Comparison of ENCODE assay signal across 8 cellular contexts in the genomic region with DNA sequence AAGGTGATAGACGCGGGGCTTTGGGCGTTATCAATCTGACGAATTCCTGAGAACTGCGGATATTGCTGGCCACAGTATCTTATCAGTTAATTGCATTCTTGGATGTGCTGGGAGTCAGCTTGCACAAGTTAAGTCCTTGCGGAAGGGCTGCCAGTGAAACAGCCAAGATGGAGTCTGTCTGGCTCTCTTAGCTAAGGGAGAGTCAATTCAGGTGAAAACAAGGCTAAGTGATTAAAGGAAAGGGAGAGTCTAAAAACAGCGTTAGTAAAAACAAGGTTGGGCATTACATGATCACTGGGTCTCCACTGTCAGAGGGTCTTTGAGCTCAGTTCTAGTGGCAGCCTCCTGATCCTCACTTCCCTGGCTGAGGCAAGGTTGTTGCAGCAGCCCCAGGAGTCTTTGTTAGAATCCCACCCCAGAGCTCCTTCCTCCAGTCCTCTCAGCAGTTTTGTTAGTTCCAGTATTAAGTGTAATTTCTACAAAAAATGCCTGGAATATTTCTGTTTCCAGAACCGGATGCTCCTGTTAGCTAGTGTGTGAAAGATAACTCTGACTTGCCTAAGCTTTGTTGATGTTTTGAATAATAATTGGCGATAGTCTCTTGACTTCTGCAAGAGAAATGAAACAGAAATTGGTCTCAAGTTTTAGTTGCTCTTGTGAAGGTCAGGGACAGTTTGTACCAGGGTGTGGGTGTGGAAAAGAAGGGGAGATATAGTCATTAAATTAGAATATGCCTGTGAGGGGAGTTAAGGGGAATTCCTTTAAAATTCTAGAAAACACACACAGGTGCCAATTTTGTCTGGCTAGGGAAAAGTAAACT. TPM values are rescaled to one million over a fixed set of nuclear protein-coding genes. Genes with fewer than 3 reads are reported as not detected.
A peak's percentile ranks its signal among the peaks of the same experiment; 100 is the strongest.
DNase-seq lines count a peak whose midpoint lies in the region; ATAC-seq, FAIRE-seq and TF ChIP-seq lines count a peak whose summit lies in the region.

No MANE protein-coding gene starts in this region.

- H3K4me1 ChIP-seq in OCI-LY1 (ENCODE audit: insufficient read depth, low read length, severe bottlenecking) (peaks cover 98% of the 10 kb centered on the region), endothelial cell of umbilical vein (ENCODE audit: control insufficient read depth, extremely low read depth, insufficient read depth, low read length) (peaks cover 82% of the 10 kb centered on the region), prostate gland (replicated peaks) (peaks cover 5% of the 10 kb centered on the region)

- H3K4me2 ChIP-seq in OCI-LY1 (ENCODE audit: low read length) (peak overlapping the region; percentile 91), endothelial cell of umbilical vein (ENCODE audit: insufficient read depth, low read length) (peak overlapping the region; percentile 85)

- no peaks in the 10 kb centered on the region for H4K20me1 ChIP-seq in OCI-LY1 (ENCODE audit: insufficient read depth, low read length)
- H4K20me1 ChIP-seq in endothelial cell of umbilical vein (replicated peaks; ENCODE audit: control insufficient read depth, extremely low read depth, insufficient read depth, low read length) = no peaks in the 10 kb centered on the region

- H3K27me3 ChIP-seq in AG04450 (ENCODE audit: control insufficient read depth, insufficient read depth, low read length) (no peaks in the 10 kb centered on the region), OCI-LY1 (ENCODE audit: insufficient read depth, low read length) (no peaks in the 10 kb centered on the region), endothelial cell of umbilical vein (ENCODE audit: control insufficient read depth in 2 of 2, insufficient read depth in 2 of 2, low read length in 2 of 2) (no peaks in the 10 kb centered on the region), prostate gland (replicated peaks; ENCODE audit: insufficient read depth) (no peaks in the 10 kb centered on the region)

- H3K9me2 ChIP-seq in OCI-LY1 (ENCODE audit: low read depth, low read length) = no peaks in the 10 kb centered on the region

- WGBS in prostate gland = 27% methylated on average over 9 of the region's 9 CpGs

- no peak for TF ChIP-seq POLR2A in endothelial cell of umbilical vein (IDR thresholded peaks at IDR 0.05; ENCODE audit: low read depth, low read length)
- TF ChIP-seq POLR2A in prostate gland (IDR thresholded peaks at IDR 0.05) = no peak
- TF ChIP-seq POLR2A in H54 (IDR thresholded peaks at IDR 0.05; ENCODE audit: low read depth, low read length) = no peak

- no peaks in the 10 kb centered on the region for H3K9me1 ChIP-seq in endothelial cell of umbilical vein (replicated peaks; ENCODE audit: control insufficient read depth, extremely low read depth, insufficient read depth, low read length)

- no peaks in the 10 kb centered on the region for H3K9me3 ChIP-seq in AG04450 (ENCODE audit: control insufficient read depth, insufficient read depth, low read length)
- no peaks in the 10 kb centered on the region for H3K9me3 ChIP-seq in OCI-LY1 (ENCODE audit: low read length)
- no peaks in the 10 kb centered on the region for H3K9me3 ChIP-seq in endothelial cell of umbilical vein (replicated peaks; ENCODE audit: control insufficient read depth, insufficient read depth, low read length)
- H3K9me3 ChIP-seq in prostate gland = no peaks in the 10 kb centered on the region

- H3K27ac ChIP-seq in AG04450 (ENCODE audit: low read depth, low read length) (peak overlapping the region; percentile 77), OCI-LY1 (ENCODE audit: low read depth, low read length, poor library complexity, severe bottlenecking) (peak overlapping the region; percentile 96), endothelial cell of umbilical vein (ENCODE audit: insufficient read depth, low read depth, low read length) (peak overlapping the region; percentile 99), prostate gland (peak overlapping the region; percentile 45 to 47)

- H3K36me3 ChIP-seq in OCI-LY1 (ENCODE audit: insufficient read depth, low read length) (no peaks in the 10 kb centered on the region; the same call in 1 of the 2 replicates), endothelial cell of umbilical vein (ENCODE audit: control insufficient read depth in 2 of 2, extremely low read depth in 1 of 2, insufficient read depth in 2 of 2, low read length in 2 of 2) (peaks cover 5 to 9% of the 10 kb centered on the region in 2 experiments), prostate gland (no peaks in the 10 kb centered on the region)

- DNase-seq in AG04450 (ENCODE audit: low read depth, low spot score) (no peak), endothelial cell of umbilical vein (ENCODE audit: low read depth, low spot score) (peak; percentile 93), prostate gland (ENCODE audit: low spot score) (no peak), NCI-H187 treated with DMSO at 0.1 percent for 48 hours (lab: John Stamatoyannopoulos, UW) (no peak), H54 (ENCODE audit: insufficient read length, low spot score) (no peak)

- no peak for TF ChIP-seq CTCF in AG04450 (IDR thresholded peaks at IDR 0.05; ENCODE audit: low read depth, low read length)
- no peak for TF ChIP-seq CTCF in OCI-LY1 (IDR thresholded peaks at IDR 0.05; ENCODE audit: low read length)
- TF ChIP-seq CTCF in endothelial cell of umbilical vein (IDR thresholded peaks at IDR 0.05; ENCODE audit: extremely low read depth in 1 of 2, insufficient read depth in 1 of 2, low read depth in 1 of 2, low read length in 2 of 2) = no peak
- no peak for TF ChIP-seq CTCF in prostate gland (IDR thresholded peaks at IDR 0.05)

- H2AFZ ChIP-seq in OCI-LY1 (ENCODE audit: low read length) = no peak overlapping the region
- no peak overlapping the region for H2AFZ ChIP-seq in endothelial cell of umbilical vein (ENCODE audit: low read depth, low read length)

- FAIRE-seq in endothelial cell of umbilical vein (lab: Jason Lieb, UNC) = peak; percentile 43
- FAIRE-seq in H54 (lab: Jason Lieb, UNC) = no peak

- H3K79me2 ChIP-seq in OCI-LY1 (ENCODE audit: insufficient read depth, low read length) (peaks cover 72% of the 10 kb centered on the region), endothelial cell of umbilical vein (ENCODE audit: control insufficient read depth, insufficient read depth, low read length) (peaks cover 70% of the 10 kb centered on the region)

- CTCF ChIA-PET in AG04450 (lab: Charles Lee) = interaction anchor here (1.0 kb wide), 1 partner anchor 24 kb away, joined by 3 read pairs; no protein-coding TSS in a partner anchor
- CTCF ChIA-PET in endothelial cell of umbilical vein (lab: Charles Lee) = interaction anchor here (0.8 to 1.7 kb wide), 4 partner anchors 18 to 106 kb away, joined by 3 to 5 read pairs (median 4); no protein-coding TSS in a partner anchor

- no TSS peak for BruUV-seq in endothelial cell of umbilical vein (replicated peaks; lab: Mats Ljungman, UMichigan)

- H3F3A ChIP-seq in OCI-LY1 (ENCODE audit: insufficient read depth, low read length) = peaks cover 2% of the 10 kb centered on the region; the same call in 1 of the 2 replicates

- no peak overlapping the region for H3K4me3 ChIP-seq in AG04450 (ENCODE audit: low read depth, low read length)
- H3K4me3 ChIP-seq in OCI-LY1 (ENCODE audit: low read depth, low read length, poor library complexity, severe bottlenecking) = peak overlapping the region; percentile 85
- peak overlapping the region in 1 of 3 experiments; percentile 54 for H3K4me3 ChIP-seq in endothelial cell of umbilical vein (replicated peaks in 1 of 3; ENCODE audit: insufficient read depth in 1 of 3, low read depth in 1 of 3, low read length in 3 of 3)
- no peak overlapping the region for H3K4me3 ChIP-seq in prostate gland

- intact Hi-C loops in endothelial cell of umbilical vein (cut with micrococcal nuclease) (loop anchor here (2.0 kb wide), 1 partner anchor 56 kb away; a partner anchor contains a TSS), prostate gland (cut with DNase I) (no loop called here)

- dilution Hi-C loops in endothelial cell of umbilical vein (cut with MboI; ENCODE audit: extremely low pct_ligation_motif_present, low sequenced_read_pairs) = no loop called here

- ATAC-seq in GM19324 (IDR thresholded peaks at IDR 0.05; ENCODE audit: low FRiP score, unreplicated experiment) (peak; percentile 25), HG03521 (IDR thresholded peaks at IDR 0.05; ENCODE audit: unreplicated experiment) (no peak)

- H3K9ac ChIP-seq in OCI-LY1 (ENCODE audit: low read length) (peak overlapping the region; percentile 69), endothelial cell of umbilical vein (replicated peaks; ENCODE audit: extremely low read depth, insufficient read depth, low read length) (peak overlapping the region; percentile 80)

- POLR2A ChIA-PET in AG04450 (lab: Yijun Ruan, JAX) = no interaction called here
- POLR2A ChIA-PET in endothelial cell of umbilical vein (lab: Charles Lee) = interaction anchor here (0.6 to 1.7 kb wide), 3 partner anchors 18 to 56 kb away, joined by 3 to 6 read pairs (median 4); no protein-coding TSS in a partner anchor

RNA-seq across cellular contexts. Expression of a gene that starts 10.6 kb away (rescaled TPM):
- polyA plus RNA-seq in AG04450 (2011; rRNA removed) (32.7 and 36.3 TPM in 2 replicates), endothelial cell of umbilical vein (85.5 and 104 TPM in 2 replicates)
- polyA minus RNA-seq in AG04450 (2011; rRNA and poly(A)+ RNA removed) = 69.2 and 71.5 TPM in 2 replicates
- total RNA-seq in endothelial cell of umbilical vein (222 and 260 TPM in 2 replicates), prostate gland (100 to 1,000 TPM in 1 of 2 donors, 10 to 100 TPM in 1; 92.4 to 141 TPM)
- 88.8 and 91.9 TPM in 2 replicates for polyA plus RNA-seq in endothelial cell of umbilical vein (2011; cell fraction: cytosol; rRNA removed)
- polyA plus RNA-seq in endothelial cell of umbilical vein (2011; cell fraction: nucleus; rRNA removed) = 323 and 358 TPM in 2 replicates
- 177 and 182 TPM in 2 replicates for polyA plus RNA-seq in endothelial cell of umbilical vein (2012)
- 353 and 362 TPM in 2 replicates for polyA minus RNA-seq in endothelial cell of umbilical vein
- polyA minus RNA-seq in endothelial cell of umbilical vein (2011; cell fraction: cytosol; rRNA and poly(A)+ RNA removed) = 5.4 TPM
- polyA minus RNA-seq in endothelial cell of umbilical vein (2011; cell fraction: nucleus; rRNA and poly(A)+ RNA removed) = 427 and 521 TPM in 2 replicates

RNA-seq across cellular contexts. Expression of a gene that starts 54.7 kb away (rescaled TPM):
- 90.9 and 121 TPM in 2 replicates for polyA plus RNA-seq in AG04450 (2011; rRNA removed)
- 12.4 and 18.2 TPM in 2 replicates for polyA minus RNA-seq in AG04450 (2011; rRNA and poly(A)+ RNA removed)
- 96.7 and 101 TPM in 2 replicates for total RNA-seq in endothelial cell of umbilical vein
- 41.8 and 65.6 TPM in 2 replicates for polyA plus RNA-seq in endothelial cell of umbilical vein
- polyA plus RNA-seq in endothelial cell of umbilical vein (2011; cell fraction: cytosol; rRNA removed) = 73.5 and 94.3 TPM in 2 replicates
- polyA plus RNA-seq in endothelial cell of umbilical vein (2011; cell fraction: nucleus; rRNA removed) = 23.2 and 36.0 TPM in 2 replicates
- 106 and 132 TPM in 2 replicates for polyA plus RNA-seq in endothelial cell of umbilical vein (2012)
- polyA minus RNA-seq in endothelial cell of umbilical vein = 13.7 and 26.9 TPM in 2 replicates
- polyA minus RNA-seq in endothelial cell of umbilical vein (2011; cell fraction: cytosol; rRNA and poly(A)+ RNA removed) = 12.1 TPM
- 5.7 and 5.8 TPM in 2 replicates for polyA minus RNA-seq in endothelial cell of umbilical vein (2011; cell fraction: nucleus; rRNA and poly(A)+ RNA removed)
- total RNA-seq in prostate gland = 10 to 100 TPM; 45.5 to 84.3 TPM

RNA-seq across cellular contexts. Expression of a gene that starts 55.0 kb away (rescaled TPM):
- polyA plus RNA-seq in AG04450 (2011; rRNA removed) = 4.5 and 6.1 TPM in 2 replicates
- 9.2 and 15.1 TPM in 2 replicates for polyA minus RNA-seq in AG04450 (2011; rRNA and poly(A)+ RNA removed)
- total RNA-seq in endothelial cell of umbilical vein = 20.3 and 21.2 TPM in 2 replicates
- 2.4 and 3.0 TPM in 2 replicates for polyA plus RNA-seq in endothelial cell of umbilical vein
- polyA plus RNA-seq in endothelial cell of umbilical vein (2011; cell fraction: cytosol; rRNA removed) = 2.2 and 2.4 TPM in 2 replicates
- 12.7 and 15.7 TPM in 2 replicates for polyA plus RNA-seq in endothelial cell of umbilical vein (2011; cell fraction: nucleus; rRNA removed)
- polyA plus RNA-seq in endothelial cell of umbilical vein (2012) = 5.3 and 6.0 TPM in 2 replicates
- 16.8 and 18.2 TPM in 2 replicates for polyA minus RNA-seq in endothelial cell of umbilical vein
- polyA minus RNA-seq in endothelial cell of umbilical vein (2011; cell fraction: cytosol; rRNA and poly(A)+ RNA removed) = 5.9 TPM
- 35.0 and 53.9 TPM in 2 replicates for polyA minus RNA-seq in endothelial cell of umbilical vein (2011; cell fraction: nucleus; rRNA and poly(A)+ RNA removed)
- 10 to 100 TPM; 13.6 to 16.3 TPM for total RNA-seq in prostate gland

RNA-seq across cellular contexts. Expression of a gene that starts 56.4 kb away (rescaled TPM):
- polyA plus RNA-seq in AG04450 (2011; rRNA removed) (1.5 and 2.6 TPM in 2 replicates), endothelial cell of umbilical vein (15.7 and 16.4 TPM in 2 replicates)
- polyA minus RNA-seq in AG04450 (2011; rRNA and poly(A)+ RNA removed) = 2.8 and 3.2 TPM in 2 replicates
- total RNA-seq in endothelial cell of umbilical vein (31.1 and 37.6 TPM in 2 replicates), prostate gland (1 to 10 TPM; 1.7 to 9.8 TPM)
- 12.2 and 15.1 TPM in 2 replicates for polyA plus RNA-seq in endothelial cell of umbilical vein (2011; cell fraction: cytosol; rRNA removed)
- polyA plus RNA-seq in endothelial cell of umbilical vein (2011; cell fraction: nucleus; rRNA removed) = 37.5 and 37.8 TPM in 2 replicates
- 13.6 and 15.2 TPM in 2 replicates for polyA plus RNA-seq in endothelial cell of umbilical vein (2012)
- polyA minus RNA-seq in endothelial cell of umbilical vein = 41.1 and 46.4 TPM in 2 replicates
- 2.8 TPM for polyA minus RNA-seq in endothelial cell of umbilical vein (2011; cell fraction: cytosol; rRNA and poly(A)+ RNA removed)
- 26.4 and 37.2 TPM in 2 replicates for polyA minus RNA-seq in endothelial cell of umbilical vein (2011; cell fraction: nucleus; rRNA and poly(A)+ RNA removed)

Comparison
In these comparisons a context has a peak if more than half of its experiments do, and no peak if none do; other contexts are left out.
1. H3K27ac ChIP-seq: peak in every context shown above with its lines; median percentile 99 in endothelial cell of umbilical vein; 96 in OCI-LY1; 77 in AG04450; 46 in prostate gland.